Comparison of ENCODE assay signal across 8 cellular contexts in the genomic region with DNA sequence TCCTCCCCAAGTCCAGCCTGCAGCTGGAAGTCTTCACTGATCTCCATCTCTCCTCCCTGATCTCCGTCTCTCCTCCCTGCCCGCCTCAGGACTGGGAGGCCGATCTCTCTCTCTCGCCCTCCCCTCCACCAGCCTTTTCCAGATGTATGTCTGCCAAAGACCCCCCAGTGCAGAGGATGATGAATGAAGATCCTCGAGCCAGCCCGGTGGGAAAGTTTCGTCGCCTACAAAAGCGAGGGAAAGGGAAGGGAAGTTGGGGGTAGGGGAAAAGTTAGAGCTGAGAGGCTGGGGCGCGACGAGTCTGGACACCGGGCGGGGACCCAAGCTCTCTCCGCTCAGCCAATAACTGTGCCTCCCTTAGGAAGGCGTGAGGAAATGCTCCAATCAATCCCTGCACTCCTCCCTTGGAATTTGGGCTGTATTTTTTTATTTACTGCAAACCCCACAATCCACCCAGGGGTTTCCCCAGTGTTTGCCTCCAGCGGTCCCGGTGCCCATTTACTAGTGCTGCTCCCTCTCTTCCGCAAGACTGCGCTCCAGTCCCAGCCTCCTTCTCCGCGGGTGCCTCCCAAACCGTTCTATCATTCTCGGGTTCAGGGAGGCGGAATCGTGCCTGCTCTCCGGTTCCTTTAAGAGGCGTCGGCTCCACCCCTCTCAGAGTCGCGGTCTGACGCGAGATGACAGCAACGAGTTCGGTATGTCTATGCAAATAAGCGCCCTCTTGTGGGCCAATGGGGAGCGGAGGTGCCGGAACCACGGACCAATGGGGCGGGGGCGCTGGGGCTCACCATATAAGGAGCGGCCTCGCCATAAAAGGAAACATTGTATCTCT. TPM values are rescaled to one million over a fixed set of nuclear protein-coding genes. Genes with fewer than 3 reads are reported as not detected.
DNase-seq lines count a peak whose midpoint lies in the region; ATAC-seq and TF ChIP-seq lines count a peak whose summit lies in the region.

SRF (plus strand) TSS at position 818 of the 832 bp plus-strand sequence. CDS start 388 bp downstream, outside the sequence.

- H3K9ac ChIP-seq in muscle layer of colon (ENCODE audit: low read length) = peak within 1 kb of the TSS; percentile 98

- peaks cover 41% of the 10 kb centered on the region for H3K4me1 Mint-ChIP-seq in activated T-cell treated with anti-CD3 and anti-CD28 coated beads, Interleukin-2, amount 50 U/mL, for 24 hours (ENCODE audit: low read depth)

- in situ Hi-C loops in KBM-7 (cut with MboI; ENCODE audit: low pct_unique_long_range_greater_than_20kb, low sequenced_read_pairs) = no loop called here

- ATAC-seq in GM21619 (IDR thresholded peaks at IDR 0.05; ENCODE audit: unreplicated experiment) = peak; percentile 56
- ATAC-seq in esophagus mucosa = peak; percentile 84

- H3K4me3 ChIP-seq in muscle layer of colon (ENCODE audit: low read depth in 1 of 2, low read length in 2 of 2) = peak within 1 kb of the TSS; percentile 90 to 99

- no peaks in the 10 kb centered on the region for H3K9me3 Mint-ChIP-seq in activated T-cell treated with anti-CD3 and anti-CD28 coated beads, Interleukin-2, amount 50 U/mL, for 24 hours

- peaks cover 33% of the 10 kb centered on the region for H3K36me3 Mint-ChIP-seq in activated T-cell treated with anti-CD3 and anti-CD28 coated beads, Interleukin-2, amount 50 U/mL, for 24 hours (ENCODE audit: low read depth)

- peaks cover 24% of the 10 kb centered on the region for H3K4me1 ChIP-seq in muscle layer of colon (ENCODE audit: insufficient read depth, low read length)

- H3K36me3 ChIP-seq in muscle layer of colon (ENCODE audit: insufficient read depth, low read length) = peaks cover 14% of the 10 kb centered on the region

- no peaks in the 10 kb centered on the region for H3K27me3 ChIP-seq in muscle layer of colon (ENCODE audit: control insufficient read depth in 1 of 2, insufficient read depth in 2 of 2, low read length in 2 of 2)

- H3K4me3 Mint-ChIP-seq in activated T-cell treated with anti-CD3 and anti-CD28 coated beads, Interleukin-2, amount 50 U/mL, for 24 hours = peak within 1 kb of the TSS; percentile 90

- no peaks in the 10 kb centered on the region for H3K9me3 ChIP-seq in muscle layer of colon (ENCODE audit: low read length)

- no peaks in the 10 kb centered on the region for H3K27me3 Mint-ChIP-seq in activated T-cell treated with anti-CD3 and anti-CD28 coated beads, Interleukin-2, amount 50 U/mL, for 24 hours

- peak within 1 kb of the TSS; percentile 93 for H3K27ac Mint-ChIP-seq in activated T-cell treated with anti-CD3 and anti-CD28 coated beads, Interleukin-2, amount 50 U/mL, for 24 hours

- peak within 1 kb of the TSS; percentile 99 for H3K27ac ChIP-seq in muscle layer of colon (ENCODE audit: low read depth, low read length)

- DNase-seq in DMS153 (lab: John Stamatoyannopoulos, UW) (peak; percentile 98), KBM-7 (peak; percentile 100)
- peak; percentile 98 for DNase-seq in activated T-cell treated with anti-CD3 and anti-CD28 coated beads, Interleukin-2, amount 50 U/mL, for 24 hours
- peak; percentile 97 for DNase-seq in stimulated activated CD8-positive, alpha-beta memory T cell treated with anti-CD3 and anti-CD28 coated beads, Interleukin-7, amount 100 ng/mL, for 24 hours (ENCODE audit: low read depth)

TF ChIP-seq in PFSK-1, 5 proteins besides CTCF, POLR2A, EP300 and RAD21:
- peak; percentile 70; the same call in 1 of the 2 replicates for TF ChIP-seq POLR2AphosphoS5 (IDR thresholded peaks at IDR 0.05; ENCODE audit: low read depth, low read length)
- TF ChIP-seq FOXP2 (optimal IDR thresholded peaks at IDR 0.05; ENCODE audit: borderline replicate concordance, extremely low read depth, extremely low read length, insufficient read depth) = no peak

RNA-seq across cellular contexts. Expression of gene SRF, which starts in this region (rescaled TPM):
- 37.6 TPM for polyA plus RNA-seq in PFSK-1 (2012; ENCODE audit: insufficient read length, low read depth)
- total RNA-seq in esophagus mucosa = 19.3 TPM

Comparison
In these comparisons a context has a peak if more than half of its experiments do, and no peak if none do; other contexts are left out.
1. Peak in every context shown above with its lines: DNase-seq, ATAC-seq, H3K4me3 ChIP-seq and H3K27ac ChIP-seq.